ENCODE assay signal across 27 cellular contexts in the genomic region with DNA sequence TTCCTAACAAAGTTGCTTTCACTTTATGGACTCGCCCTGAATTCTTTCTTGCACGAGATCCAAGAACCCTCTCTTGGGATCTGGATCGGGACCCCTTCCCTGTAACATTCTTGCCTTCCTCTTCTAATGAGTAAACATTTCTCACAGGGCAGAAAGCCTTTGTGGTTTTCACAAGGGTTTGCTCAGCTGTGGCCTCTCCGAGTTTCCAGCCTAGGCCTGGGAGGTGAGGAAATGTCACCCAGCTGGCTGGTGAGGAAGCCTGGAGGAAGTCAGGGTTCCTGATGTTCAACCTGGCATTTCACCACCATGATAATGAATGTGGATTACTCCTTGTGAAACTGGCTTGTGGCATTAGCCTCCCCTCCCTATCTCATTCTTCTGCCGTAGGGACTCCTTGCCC.
DNase-seq lines count a peak whose midpoint lies in the region; ATAC-seq and FAIRE-seq lines count a peak whose summit lies in the region.
"Had no signal": no experiment of that assay in that cellular context is flagged by ENCODE, and none has a peak within 500 bp of the region (broad histone marks: within the 10 kb centered on the region; RNA-seq: fewer than 3 reads in every experiment).

No MANE protein-coding gene starts in this region.

- DNase-seq in NCI-H146 (lab: John Stamatoyannopoulos, UW) = peak; percentile 44
- DNase-seq in NCI-H146 treated with DMSO at 0.1 percent for 48 hours (lab: John Stamatoyannopoulos, UW; ENCODE audit: unreplicated experiment) = no peak
- DNase-seq in DMS79 (lab: John Stamatoyannopoulos, UW) = peak; percentile 74
- peak; percentile 72 for DNase-seq in NCI-H510A treated with DMSO at 0.1 percent for 48 hours (lab: John Stamatoyannopoulos, UW)
- peak; percentile 33 for DNase-seq in myocyte (ENCODE audit: low read depth)
- DNase-seq in frontal cortex (ENCODE audit: low spot score in 2 of 2) = no peak
- no peak for DNase-seq in stimulated activated CD4-positive, alpha-beta T cell treated with anti-CD3 and anti-CD28 coated beads, Interleukin-12 subunit alpha, Interleukin-12 subunit beta, amount 100 ng/mL, for 4 hours
- DNase-seq: 8988T; activated CD4-positive, alpha-beta memory T cell treated with anti-CD3 and anti-CD28 coated beads for 36 hours; activated CD4-positive, CD25-positive, alpha-beta regulatory T cell; activated CD8-positive, alpha-beta memory T cell treated with anti-CD3 and anti-CD28 coated beads, Interleukin-2, amount 50 U/mL, for 48 hours; AML-193; caudate nucleus; GM23248; mammary epithelial cell; MG63; NCI-H226; NCI-H774; OCI-M1; small intestine; stimulated activated CD4-positive, alpha-beta T cell treated with anti-CD3 and anti-CD28 coated beads, Interleukin-2, amount 100 ng/mL, for 24 hours; substantia nigra; T-helper 9 cell had no signal

- FAIRE-seq in frontal cortex (lab: Jason Lieb, UNC) = no peak
- FAIRE-seq: keratinocyte, small intestine had no signal

- no peak for ATAC-seq in HG03108 (IDR thresholded peaks at IDR 0.05; ENCODE audit: unreplicated experiment)
- ATAC-seq: activated naive CD4-positive, alpha-beta T cell treated with anti-CD3 and anti-CD28 coated beads, Interleukin-2, amount 50 U/mL, for 72 hours; SK-N-SH treated with all-trans-retinoic acid at 6 μM for 48 hours had no signal

Comparison
In these comparisons a context has a peak if more than half of its experiments do, and no peak if none do; other contexts are left out.
1. DNase-seq: peak in NCI-H146 (single experiment), DMS79 (single experiment), NCI-H510A treated with DMSO at 0.1 percent for 48 hours (single experiment) and myocyte (single experiment); none in NCI-H146 treated with DMSO at 0.1 percent for 48 hours (single experiment), frontal cortex (0 of 2) and stimulated activated CD4-positive, alpha-beta T cell treated with anti-CD3 and anti-CD28 coated beads, Interleukin-12 subunit alpha, Interleukin-12 subunit beta, amount 100 ng/mL, for 4 hours (single experiment).